ENCODE assay signal across 23 cellular contexts in the genomic region with DNA sequence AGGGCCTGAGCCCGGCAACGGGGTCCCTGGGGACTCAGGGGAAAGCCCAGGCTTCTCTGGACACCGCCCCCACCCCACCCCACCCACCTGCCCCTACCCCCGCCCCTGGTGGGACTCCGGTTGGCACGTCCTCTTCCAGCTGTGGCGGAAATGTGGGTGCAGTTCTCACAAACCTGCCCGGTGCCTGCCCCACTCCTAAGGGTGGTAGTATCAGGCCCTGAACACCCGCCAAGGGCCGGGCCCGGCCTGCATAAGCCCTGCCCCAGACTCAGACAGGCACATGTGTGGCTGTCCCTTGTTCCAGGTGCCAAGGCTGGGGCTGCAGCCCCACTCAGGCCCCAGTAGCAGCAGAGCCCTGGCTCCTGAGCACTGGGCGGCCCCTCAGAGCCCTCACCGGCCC. TPM values are rescaled to one million over a fixed set of nuclear protein-coding genes. Genes with fewer than 3 reads are reported as not detected.
"Had no signal": no experiment of that assay in that cellular context is flagged by ENCODE, and none has a peak within 500 bp of the region (broad histone marks: within the 10 kb centered on the region; RNA-seq: fewer than 3 reads in every experiment).

No MANE protein-coding gene starts in this region.

- DNase-seq: activated T-cell treated with anti-CD3 and anti-CD28 coated beads, Interleukin-2, amount 50 U/mL, for 1 hour; adrenal gland; cerebellar nuclear complex; esophagus squamous epithelium; head of caudate nucleus; hypothalamus; left ventricle myocardium inferior; mammary epithelial cell; midbrain; nephron progenitor cell; nucleus accumbens; right cardiac atrium; stimulated activated CD4-positive, alpha-beta T cell treated with anti-CD3 and anti-CD28 coated beads, Interleukin-1b, Interleukin-23, amount 100 ng/mL, for 48 hours; stomach; T-helper 17 cell; transverse colon had no signal

- H3K4me3 Mint-ChIP-seq: activated CD4-positive, alpha-beta T cell treated with anti-CD3 and anti-CD28 coated beads, Interleukin-2, amount 10 ng/mL, durations not matched to agents 7 days and 5 days; activated naive CD4-positive, alpha-beta T cell treated with anti-CD3 and anti-CD28 coated beads, Interleukin-2, amount 50 U/mL, for 24 hours; nephron progenitor cell; T-helper 17 cell had no signal

- H3K27me3 ChIP-seq: adrenal gland, ascending aorta, esophagus squamous epithelium, gastroesophageal sphincter, stomach, suprapubic skin, transverse colon had no signal

- H3K27me3 Mint-ChIP-seq: activated CD4-positive, alpha-beta T cell treated with anti-CD3 and anti-CD28 coated beads, Interleukin-2, amount 10 ng/mL, durations not matched to agents 7 days and 5 days; activated naive CD4-positive, alpha-beta T cell treated with anti-CD3 and anti-CD28 coated beads, Interleukin-2, amount 50 U/mL, for 24 hours; T-helper 17 cell had no signal

- H3K36me3 ChIP-seq: adrenal gland, transverse colon had no signal

- H3K27ac ChIP-seq: adrenal gland, ascending aorta, coronary artery, esophagus squamous epithelium, gastroesophageal sphincter, left ventricle myocardium inferior, parathyroid adenoma, stomach, suprapubic skin, transverse colon had no signal

- H3K4me3 ChIP-seq: adrenal gland, ascending aorta, coronary artery, esophagus squamous epithelium, gastroesophageal sphincter, left ventricle myocardium inferior, stomach, suprapubic skin, transverse colon had no signal

- H3K9me3 ChIP-seq: adrenal gland, ascending aorta, esophagus squamous epithelium, gastroesophageal sphincter, left ventricle myocardium inferior, stomach, suprapubic skin, transverse colon had no signal

- ATAC-seq: gastroesophageal sphincter, right cardiac atrium had no signal

- H3K36me3 Mint-ChIP-seq: activated naive CD4-positive, alpha-beta T cell treated with anti-CD3 and anti-CD28 coated beads, Interleukin-2, amount 50 U/mL, for 24 hours had no signal

- H3K27ac Mint-ChIP-seq: activated naive CD4-positive, alpha-beta T cell treated with anti-CD3 and anti-CD28 coated beads, Interleukin-2, amount 50 U/mL, for 24 hours; nephron progenitor cell; T-helper 17 cell had no signal

- H3K9me3 Mint-ChIP-seq: activated CD4-positive, alpha-beta T cell treated with anti-CD3 and anti-CD28 coated beads, Interleukin-2, amount 10 ng/mL, durations not matched to agents 7 days and 5 days; activated naive CD4-positive, alpha-beta T cell treated with anti-CD3 and anti-CD28 coated beads, Interleukin-2, amount 50 U/mL, for 24 hours; nephron progenitor cell had no signal

- H3K9ac ChIP-seq: parathyroid adenoma had no signal

- H3K4me1 ChIP-seq: ascending aorta, gastroesophageal sphincter, parathyroid adenoma, suprapubic skin, transverse colon had no signal

RNA-seq across cellular contexts. Expression of a gene that starts 59.2 kb away (rescaled TPM):
- total RNA-seq: activated CD4-positive, alpha-beta T cell treated with anti-CD3 and anti-CD28 coated beads, Interleukin-2, amount 10 ng/mL, durations not matched to agents 7 days and 5 days had no signal
